ENCODE assay signal across 8 cellular contexts in the genomic region with DNA sequence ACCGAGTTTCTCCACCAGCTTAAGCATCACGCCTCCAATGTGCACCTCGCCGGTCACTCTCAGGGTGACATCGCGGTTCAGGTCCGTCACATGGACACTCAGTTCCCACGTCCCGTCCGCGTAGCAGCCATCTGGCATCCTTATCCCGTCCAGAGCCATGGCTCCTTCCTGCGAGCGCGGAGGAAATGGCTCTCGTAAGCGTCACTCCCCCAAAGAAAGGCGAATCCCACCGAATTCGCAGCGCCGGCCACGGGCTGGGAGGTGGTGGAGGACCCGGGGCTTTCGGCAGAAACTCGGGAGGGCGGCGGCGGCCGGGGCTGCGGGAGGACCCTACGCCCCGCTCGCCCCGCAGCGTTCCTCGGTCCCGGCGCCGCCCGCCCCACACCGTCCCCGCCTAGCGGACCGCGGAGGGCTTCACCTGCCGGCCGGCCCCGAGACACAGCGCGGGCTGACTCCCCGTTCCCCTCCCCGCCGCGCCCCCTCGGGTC. TPM values are rescaled to one million over a fixed set of nuclear protein-coding genes. Genes with fewer than 3 reads are reported as not detected.
DNase-seq lines count a peak whose midpoint lies in the region; ATAC-seq and TF ChIP-seq lines count a peak whose summit lies in the region.

No MANE protein-coding gene starts in this region.

- H3K4me1 Mint-ChIP-seq in IgD-negative memory B cell (peaks cover 11 to 20% (median 14%) of the 10 kb centered on the region in 3 donors), activated B cell treated with CpG ODN at 0.5 μM for 24 hours (peaks cover 21% of the 10 kb centered on the region)
- peaks cover 17 to 20% of the 10 kb centered on the region in 2 donors for H3K4me1 Mint-ChIP-seq in effector memory CD8-positive, alpha-beta T cell (ENCODE audit: low read depth in 2 of 2)

- H3K9ac ChIP-seq in subcutaneous abdominal adipose tissue (ENCODE audit: low read length in 5 of 5) = peak overlapping the region; percentile 64 to 97 (median 87)

- H3K4me1 ChIP-seq in subcutaneous abdominal adipose tissue (ENCODE audit: control insufficient read depth in 5 of 5, insufficient read depth in 5 of 5, low read length in 5 of 5) = peaks cover 3 to 52% (median 42%) of the 10 kb centered on the region in 5 donors

- H3K36me3 ChIP-seq in subcutaneous abdominal adipose tissue (ENCODE audit: control insufficient read depth in 5 of 5, insufficient read depth in 5 of 5, low read length in 5 of 5) = peaks cover 0 to 14% (median 8%) of the 10 kb centered on the region in 5 donors

- no peaks in the 10 kb centered on the region for H3K27me3 ChIP-seq in subcutaneous abdominal adipose tissue (ENCODE audit: control insufficient read depth in 5 of 5, insufficient read depth in 4 of 5, low read length in 5 of 5)

- POLR2A ChIA-PET in activated B cell treated with CpG ODN at 0.5 μM for 24 hours (lab: Charles Lee) = no interaction called here

- intact Hi-C loops in activated B cell treated with CpG ODN at 0.5 μM for 24 hours (cut with micrococcal nuclease) = loop anchor here (2.0 kb wide), 1 partner anchor 14 kb away; no protein-coding TSS in a partner anchor

- H3K27me3 Mint-ChIP-seq in IgD-negative memory B cell (peaks cover 44% of the 10 kb centered on the region), activated B cell treated with CpG ODN at 0.5 μM for 24 hours (peaks cover 44% of the 10 kb centered on the region)
- H3K27me3 Mint-ChIP-seq in effector memory CD8-positive, alpha-beta T cell = peaks cover 48 to 54% of the 10 kb centered on the region in 2 donors

- TF ChIP-seq CTCF in activated B cell treated with CpG ODN at 0.5 μM for 24 hours (IDR thresholded peaks at IDR 0.05) = no peak

- ATAC-seq in GM18511 (IDR thresholded peaks at IDR 0.05; ENCODE audit: unreplicated experiment) = peak; percentile 41
- ATAC-seq in activated B cell treated with CpG ODN at 0.5 μM for 24 hours (ENCODE audit: low read depth) = peak; percentile 41
- peak; percentile 68 for ATAC-seq in effector memory CD8-positive, alpha-beta T cell (replicated peaks)
- no peak for ATAC-seq in GM18519 (IDR thresholded peaks at IDR 0.05; ENCODE audit: low FRiP score, unreplicated experiment)

- DNase-seq in 8988T (peak; percentile 50), activated B cell treated with CpG ODN at 0.5 μM for 24 hours (peak; percentile 25), medulla oblongata (ENCODE audit: extremely low spot score) (peak; percentile 70)
- DNase-seq in effector memory CD8-positive, alpha-beta T cell = peak; percentile 7 to 10 (median 8)

- H3K36me3 Mint-ChIP-seq in IgD-negative memory B cell = peaks cover 4% of the 10 kb centered on the region
- H3K36me3 Mint-ChIP-seq in activated B cell treated with CpG ODN at 0.5 μM for 24 hours (ENCODE audit: low read depth) = no peaks in the 10 kb centered on the region
- no peaks in the 10 kb centered on the region for H3K36me3 Mint-ChIP-seq in effector memory CD8-positive, alpha-beta T cell (ENCODE audit: insufficient read depth)

- H3K4me3 ChIP-seq in subcutaneous abdominal adipose tissue (ENCODE audit: low read depth in 1 of 5, low read length in 5 of 5) = peak overlapping the region; percentile 94 to 99 (median 96)

- no peaks in the 10 kb centered on the region for H3K9me3 ChIP-seq in subcutaneous abdominal adipose tissue (ENCODE audit: control insufficient read depth in 5 of 5, low read length in 5 of 5)

- H3K4me3 Mint-ChIP-seq in IgD-negative memory B cell (peak overlapping the region; percentile 39 to 95 (median 82)), activated B cell treated with CpG ODN at 0.5 μM for 24 hours (peak overlapping the region; percentile 84)
- H3K4me3 Mint-ChIP-seq in effector memory CD8-positive, alpha-beta T cell = peak overlapping the region; percentile 83 to 87

- H3K27ac Mint-ChIP-seq in IgD-negative memory B cell = no peak overlapping the region
- no peak overlapping the region for H3K27ac Mint-ChIP-seq in activated B cell treated with CpG ODN at 0.5 μM for 24 hours
- H3K27ac Mint-ChIP-seq in effector memory CD8-positive, alpha-beta T cell = peak overlapping the region in 1 of 2 donors; percentile 38

- H3K27ac ChIP-seq in subcutaneous abdominal adipose tissue (ENCODE audit: low read depth, low read length) = peak overlapping the region; percentile 81

- H3K9me3 Mint-ChIP-seq in IgD-negative memory B cell (no peaks in the 10 kb centered on the region), activated B cell treated with CpG ODN at 0.5 μM for 24 hours (no peaks in the 10 kb centered on the region)
- H3K9me3 Mint-ChIP-seq in effector memory CD8-positive, alpha-beta T cell = no peaks in the 10 kb centered on the region

- CTCF ChIA-PET in activated B cell treated with CpG ODN at 0.5 μM for 24 hours (lab: Charles Lee) = no interaction called here

RNA-seq across cellular contexts. Expression of a gene that starts 0.4 kb away (rescaled TPM):
- polyA plus RNA-seq in IgD-negative memory B cell = not detected
- total RNA-seq in activated B cell treated with CpG ODN at 0.5 μM for 24 hours = 0.24 and 0.51 TPM in 2 replicates

Comparison
In these comparisons a context has a peak if more than half of its experiments do, and no peak if none do; other contexts are left out.
1. DNase-seq: peak in every context shown above with its lines; median percentile 70 in medulla oblongata; 50 in 8988T; 25 in activated B cell treated with CpG ODN at 0.5 μM for 24 hours; 8 in effector memory CD8-positive, alpha-beta T cell.